8 cellular contexts compared by ENCODE assay signal in genomic region chr16:401468-402348, GRCh38. TPM values are rescaled to one million over a fixed set of nuclear protein-coding genes. Genes with fewer than 3 reads are reported as not detected.
DNase-seq lines count a peak whose midpoint lies in the region; ATAC-seq and TF ChIP-seq lines count a peak whose summit lies in the region.

TSS of gene DECR2 (plus strand) at chr16:401885. CDS start at chr16:401964, 79 bp downstream.

- H3K4me2 ChIP-seq in mammary epithelial cell (ENCODE audit: insufficient read depth, low read depth, low read length), result peak within 1 kb of the TSS; percentile 93

- DNase-seq in NCI-H2081 (lab: John Stamatoyannopoulos, UW) (peak; percentile 82 to 92), NCI-H2081 treated with DMSO at 0.1 percent for 48 hours (lab: John Stamatoyannopoulos, UW) (no peak), NCI-H2107 treated with DMSO at 0.1 percent for 48 hours (lab: John Stamatoyannopoulos, UW; ENCODE audit: unreplicated experiment) (peak; percentile 74), mammary epithelial cell (peak; percentile 79), immature natural killer cell (peak; percentile 92 to 95 (median 95)), smooth muscle cell of the brain vasculature (ENCODE audit: low read depth, low spot score) (peak; percentile 74)

- WGBS in mammary epithelial cell (ENCODE audit: low coverage, missing lambda C conversion rate), result 1% methylated on average over 18 of the region's 91 CpGs

- no peaks in the 10 kb centered on the region for H3K36me3 ChIP-seq in mammary epithelial cell (ENCODE audit: insufficient read depth, low read length)

- no peaks in the 10 kb centered on the region for H3K27me3 ChIP-seq in mammary epithelial cell (ENCODE audit: insufficient read depth, low read length)

- H3K36me3 Mint-ChIP-seq in immature natural killer cell, result no peaks in the 10 kb centered on the region

- ATAC-seq in HG02943 (IDR thresholded peaks at IDR 0.05; ENCODE audit: low read depth, unreplicated experiment), result peak; percentile 50

- intact Hi-C loops in mammary epithelial cell (cut with micrococcal nuclease), result loop anchor here (1.0 to 5.0 kb wide), 3 partner anchors 19 to 281 kb away; partner anchors contain the start of genes JMJD8 and STUB1

- dilution Hi-C loops in mammary epithelial cell (cut with HindIII; ENCODE audit: low sequenced_read_pairs), result no loop called here

- H3K9me3 Mint-ChIP-seq in immature natural killer cell, result no peaks in the 10 kb centered on the region

- H3K79me2 ChIP-seq in mammary epithelial cell (ENCODE audit: insufficient read depth, low read length), result peaks cover 8% of the 10 kb centered on the region

- no peaks in the 10 kb centered on the region for H4K20me1 ChIP-seq in mammary epithelial cell (ENCODE audit: insufficient read depth, low read length)

- H3K4me1 ChIP-seq in mammary epithelial cell (ENCODE audit: insufficient read depth, low read length), result peaks cover 6% of the 10 kb centered on the region

- H3K9me3 ChIP-seq in mammary epithelial cell (replicated peaks; ENCODE audit: insufficient read depth, low read length), result no peaks in the 10 kb centered on the region

- H3K4me1 Mint-ChIP-seq in immature natural killer cell, result peaks cover 10 to 18% of the 10 kb centered on the region in 2 donors

- H3K4me3 ChIP-seq in WI38 (ENCODE audit: low read depth, low read length), result peak within 1 kb of the TSS; percentile 81
- H3K4me3 ChIP-seq in mammary epithelial cell (replicated peaks in 1 of 3; ENCODE audit: insufficient read depth in 1 of 3, low read depth in 2 of 3, low read length in 3 of 3), result peak within 1 kb of the TSS; percentile 77 to 88 (median 80)

- H3K27me3 Mint-ChIP-seq in immature natural killer cell (ENCODE audit: low read depth in 3 of 3), result peaks cover 8 to 23% (median 20%) of the 10 kb centered on the region in 3 donors

- peak within 1 kb of the TSS; percentile 92 for H2AFZ ChIP-seq in mammary epithelial cell (ENCODE audit: low read depth, low read length)

- peak within 1 kb of the TSS; percentile 38 for H3K27ac ChIP-seq in mammary epithelial cell (ENCODE audit: insufficient read depth, low read depth, low read length)

- in situ Hi-C loops in mammary epithelial cell (cut with MboI; ENCODE audit: low sequenced_read_pairs in 2 of 2), result no loop called here

- TF ChIP-seq CTCF in WI38 (IDR thresholded peaks at IDR 0.05; ENCODE audit: low read depth, low read length) (0 out of 2 replicates have a peak, but pooled peaks have one; percentile 13), mammary epithelial cell (conservative IDR thresholded peaks at IDR 0.05 in 1 of 2, IDR thresholded peaks at IDR 0.05 in 1 of 2; ENCODE audit: extremely low read depth in 1 of 2, insufficient read depth in 1 of 2, low read depth in 1 of 2, low read length in 2 of 2) (peak; percentile 7 to 58)

- H3K4me3 Mint-ChIP-seq in immature natural killer cell, result peak within 1 kb of the TSS; percentile 84 to 89 (median 87)

- no TSS peak for BruUV-seq in mammary epithelial cell (replicated peaks; lab: Mats Ljungman, UMichigan)

- peak within 1 kb of the TSS; percentile 56 for H3K9ac ChIP-seq in mammary epithelial cell (ENCODE audit: insufficient read depth, low read length)

- CTCF ChIA-PET in mammary epithelial cell (lab: Charles Lee; ENCODE audit: low non-redundant PET), result interaction anchor here (0.7 kb wide), 2 partner anchors 187 to 192 kb away, joined by 4 to 7 read pairs; no protein-coding TSS in a partner anchor

- H3K27ac Mint-ChIP-seq in immature natural killer cell, result peak within 1 kb of the TSS; percentile 77 to 92 (median 88)

RNA-seq across cellular contexts. Expression of gene DECR2, which starts in this region (rescaled TPM):
- total RNA-seq in mammary epithelial cell, result 10 to 100 TPM; 19.2 to 26.6 TPM
- polyA plus RNA-seq in mammary epithelial cell (14.5 TPM), immature natural killer cell (10 to 100 TPM in 1 of 3 donors, 1 to 10 TPM in 2; 3.6 to 12.9 (median 5.4) TPM)
- 10.2 TPM for polyA minus RNA-seq in mammary epithelial cell
